In genomic region chr14:35078082-35078481, GRCh38 we compare ENCODE assay signal across 1 cellular context.
TF ChIP-seq lines count a peak whose summit lies in the region.

No MANE protein-coding gene starts in this region.

TF ChIP-seq in HepG2, 621 proteins besides CTCF, POLR2A, EP300 and RAD21 (continued from another document and continues in another):
- TF ChIP-seq LRRFIP1 (CRISPR knock-in tag; conservative IDR thresholded peaks at IDR 0.05) = no peak
- peak; percentile 52; the same call in 1 of the 2 replicates for TF ChIP-seq AHDC1 (CRISPR knock-in tag; IDR thresholded peaks at IDR 0.05; ENCODE audit: borderline replicate concordance)
- 0 out of 2 replicates have a peak, but pooled peaks have one; percentile 64 for TF ChIP-seq ZNF761 (CRISPR knock-in tag; conservative IDR thresholded peaks at IDR 0.05)
- TF ChIP-seq, protein P1, sequence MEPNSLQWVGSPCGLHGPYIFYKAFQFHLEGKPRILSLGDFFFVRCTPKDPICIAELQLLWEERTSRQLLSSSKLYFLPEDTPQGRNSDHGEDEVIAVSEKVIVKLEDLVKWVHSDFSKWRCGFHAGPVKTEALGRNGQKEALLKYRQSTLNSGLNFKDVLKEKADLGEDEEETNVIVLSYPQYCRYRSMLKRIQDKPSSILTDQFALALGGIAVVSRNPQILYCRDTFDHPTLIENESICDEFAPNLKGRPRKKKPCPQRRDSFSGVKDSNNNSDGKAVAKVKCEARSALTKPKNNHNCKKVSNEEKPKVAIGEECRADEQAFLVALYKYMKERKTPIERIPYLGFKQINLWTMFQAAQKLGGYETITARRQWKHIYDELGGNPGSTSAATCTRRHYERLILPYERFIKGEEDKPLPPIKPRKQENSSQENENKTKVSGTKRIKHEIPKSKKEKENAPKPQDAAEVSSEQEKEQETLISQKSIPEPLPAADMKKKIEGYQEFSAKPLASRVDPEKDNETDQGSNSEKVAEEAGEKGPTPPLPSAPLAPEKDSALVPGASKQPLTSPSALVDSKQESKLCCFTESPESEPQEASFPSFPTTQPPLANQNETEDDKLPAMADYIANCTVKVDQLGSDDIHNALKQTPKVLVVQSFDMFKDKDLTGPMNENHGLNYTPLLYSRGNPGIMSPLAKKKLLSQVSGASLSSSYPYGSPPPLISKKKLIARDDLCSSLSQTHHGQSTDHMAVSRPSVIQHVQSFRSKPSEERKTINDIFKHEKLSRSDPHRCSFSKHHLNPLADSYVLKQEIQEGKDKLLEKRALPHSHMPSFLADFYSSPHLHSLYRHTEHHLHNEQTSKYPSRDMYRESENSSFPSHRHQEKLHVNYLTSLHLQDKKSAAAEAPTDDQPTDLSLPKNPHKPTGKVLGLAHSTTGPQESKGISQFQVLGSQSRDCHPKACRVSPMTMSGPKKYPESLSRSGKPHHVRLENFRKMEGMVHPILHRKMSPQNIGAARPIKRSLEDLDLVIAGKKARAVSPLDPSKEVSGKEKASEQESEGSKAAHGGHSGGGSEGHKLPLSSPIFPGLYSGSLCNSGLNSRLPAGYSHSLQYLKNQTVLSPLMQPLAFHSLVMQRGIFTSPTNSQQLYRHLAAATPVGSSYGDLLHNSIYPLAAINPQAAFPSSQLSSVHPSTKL (CRISPR knock-in tag; IDR thresholded peaks at IDR 0.05) = peak; percentile 73
- TF ChIP-seq ZNF124 (CRISPR knock-in tag; IDR thresholded peaks at IDR 0.05) = no peak
- no peak for TF ChIP-seq KDM5B (CRISPR knock-in tag; IDR thresholded peaks at IDR 0.05; ENCODE audit: borderline replicate concordance)
- no peak for TF ChIP-seq SMARCE1 (IDR thresholded peaks at IDR 0.05; ENCODE audit: borderline replicate concordance)
- peak; percentile 27; the same call in 1 of the 2 replicates for TF ChIP-seq ZGPAT (CRISPR knock-in tag; IDR thresholded peaks at IDR 0.05)
- no peak for TF ChIP-seq PHF20 (CRISPR knock-in tag; IDR thresholded peaks at IDR 0.05)
- no peak for TF ChIP-seq MLLT10 (CRISPR knock-in tag; IDR thresholded peaks at IDR 0.05)
- no peak for TF ChIP-seq PCBP1 (IDR thresholded peaks at IDR 0.05; ENCODE audit: borderline replicate concordance, low read depth, low read length)
- TF ChIP-seq, protein P2, sequence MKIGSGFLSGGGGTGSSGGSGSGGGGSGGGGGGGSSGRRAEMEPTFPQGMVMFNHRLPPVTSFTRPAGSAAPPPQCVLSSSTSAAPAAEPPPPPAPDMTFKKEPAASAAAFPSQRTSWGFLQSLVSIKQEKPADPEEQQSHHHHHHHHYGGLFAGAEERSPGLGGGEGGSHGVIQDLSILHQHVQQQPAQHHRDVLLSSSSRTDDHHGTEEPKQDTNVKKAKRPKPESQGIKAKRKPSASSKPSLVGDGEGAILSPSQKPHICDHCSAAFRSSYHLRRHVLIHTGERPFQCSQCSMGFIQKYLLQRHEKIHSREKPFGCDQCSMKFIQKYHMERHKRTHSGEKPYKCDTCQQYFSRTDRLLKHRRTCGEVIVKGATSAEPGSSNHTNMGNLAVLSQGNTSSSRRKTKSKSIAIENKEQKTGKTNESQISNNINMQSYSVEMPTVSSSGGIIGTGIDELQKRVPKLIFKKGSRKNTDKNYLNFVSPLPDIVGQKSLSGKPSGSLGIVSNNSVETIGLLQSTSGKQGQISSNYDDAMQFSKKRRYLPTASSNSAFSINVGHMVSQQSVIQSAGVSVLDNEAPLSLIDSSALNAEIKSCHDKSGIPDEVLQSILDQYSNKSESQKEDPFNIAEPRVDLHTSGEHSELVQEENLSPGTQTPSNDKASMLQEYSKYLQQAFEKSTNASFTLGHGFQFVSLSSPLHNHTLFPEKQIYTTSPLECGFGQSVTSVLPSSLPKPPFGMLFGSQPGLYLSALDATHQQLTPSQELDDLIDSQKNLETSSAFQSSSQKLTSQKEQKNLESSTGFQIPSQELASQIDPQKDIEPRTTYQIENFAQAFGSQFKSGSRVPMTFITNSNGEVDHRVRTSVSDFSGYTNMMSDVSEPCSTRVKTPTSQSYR (CRISPR knock-in tag; IDR thresholded peaks at IDR 0.05; ENCODE audit: borderline replicate concordance) = peak; percentile 77
- TF ChIP-seq, protein P3, sequence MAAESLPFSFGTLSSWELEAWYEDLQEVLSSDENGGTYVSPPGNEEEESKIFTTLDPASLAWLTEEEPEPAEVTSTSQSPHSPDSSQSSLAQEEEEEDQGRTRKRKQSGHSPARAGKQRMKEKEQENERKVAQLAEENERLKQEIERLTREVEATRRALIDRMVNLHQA (CRISPR knock-in tag; IDR thresholded peaks at IDR 0.05) = no peak
- TF ChIP-seq FOXA3 (CRISPR knock-in tag; IDR thresholded peaks at IDR 0.05) = 0 out of 2 replicates have a peak, but pooled peaks have one; percentile 18
- 0 out of 2 replicates have a peak, but pooled peaks have one; percentile 46 for TF ChIP-seq KDM1A (CRISPR knock-in tag; IDR thresholded peaks at IDR 0.05)
- TF ChIP-seq TBX3 (IDR thresholded peaks at IDR 0.05; ENCODE audit: borderline replicate concordance) = no peak
- no peak for TF ChIP-seq NCOA2 (CRISPR knock-in tag; IDR thresholded peaks at IDR 0.05)
- 0 out of 2 replicates have a peak, but pooled peaks have one; percentile 31 for TF ChIP-seq ZSCAN25 (CRISPR knock-in tag; IDR thresholded peaks at IDR 0.05)
- TF ChIP-seq HOXA3 (CRISPR knock-in tag; IDR thresholded peaks at IDR 0.05) = peak; percentile 61
- no peak for TF ChIP-seq ZNF567 (CRISPR knock-in tag; IDR thresholded peaks at IDR 0.05; ENCODE audit: borderline replicate concordance)
- no peak for TF ChIP-seq MZF1 (CRISPR knock-in tag; IDR thresholded peaks at IDR 0.05; ENCODE audit: borderline replicate concordance)
- peak; percentile 50; the same call in 1 of the 2 replicates for TF ChIP-seq RCOR2 (CRISPR knock-in tag; IDR thresholded peaks at IDR 0.05)
- peak; percentile 82; the same call in 1 of the 2 replicates for TF ChIP-seq ZNF614 (CRISPR knock-in tag; IDR thresholded peaks at IDR 0.05; ENCODE audit: borderline replicate concordance)
- TF ChIP-seq ZNF557 (CRISPR knock-in tag; IDR thresholded peaks at IDR 0.05) = peak; percentile 69; the same call in 1 of the 2 replicates
- TF ChIP-seq HNRNPK (IDR thresholded peaks at IDR 0.05; ENCODE audit: low read depth, low read length, poor library complexity, severe bottlenecking) = no peak
- no peak for TF ChIP-seq EHMT2 (IDR thresholded peaks at IDR 0.05; ENCODE audit: borderline replicate concordance, low read depth, low read length)
- no peak for TF ChIP-seq ZNF782 (CRISPR knock-in tag; IDR thresholded peaks at IDR 0.05; ENCODE audit: borderline replicate concordance)
- TF ChIP-seq MED1 (CRISPR knock-in tag; IDR thresholded peaks at IDR 0.05) = peak; percentile 56
- TF ChIP-seq MEF2D (CRISPR knock-in tag; IDR thresholded peaks at IDR 0.05) = 0 out of 2 replicates have a peak, but pooled peaks have one; percentile 43
- TF ChIP-seq, protein P4, sequence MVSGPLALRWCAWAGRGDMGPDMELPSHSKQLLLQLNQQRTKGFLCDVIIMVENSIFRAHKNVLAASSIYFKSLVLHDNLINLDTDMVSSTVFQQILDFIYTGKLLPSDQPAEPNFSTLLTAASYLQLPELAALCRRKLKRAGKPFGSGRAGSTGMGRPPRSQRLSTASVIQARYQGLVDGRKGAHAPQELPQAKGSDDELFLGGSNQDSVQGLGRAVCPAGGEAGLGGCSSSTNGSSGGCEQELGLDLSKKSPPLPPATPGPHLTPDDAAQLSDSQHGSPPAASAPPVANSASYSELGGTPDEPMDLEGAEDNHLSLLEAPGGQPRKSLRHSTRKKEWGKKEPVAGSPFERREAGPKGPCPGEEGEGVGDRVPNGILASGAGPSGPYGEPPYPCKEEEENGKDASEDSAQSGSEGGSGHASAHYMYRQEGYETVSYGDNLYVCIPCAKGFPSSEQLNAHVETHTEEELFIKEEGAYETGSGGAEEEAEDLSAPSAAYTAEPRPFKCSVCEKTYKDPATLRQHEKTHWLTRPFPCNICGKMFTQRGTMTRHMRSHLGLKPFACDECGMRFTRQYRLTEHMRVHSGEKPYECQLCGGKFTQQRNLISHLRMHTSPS (CRISPR knock-in tag; IDR thresholded peaks at IDR 0.05; ENCODE audit: low read depth) = peak; percentile 71
- TF ChIP-seq GATA4 (IDR thresholded peaks at IDR 0.05; ENCODE audit: borderline replicate concordance, low read depth) = peak; percentile 63; the same call in 1 of the 2 replicates
- TF ChIP-seq PREB (CRISPR knock-in tag; IDR thresholded peaks at IDR 0.05) = no peak
- TF ChIP-seq ZMYM4 (CRISPR knock-in tag; IDR thresholded peaks at IDR 0.05) = peak; percentile 86
- no peak for TF ChIP-seq SOX6 (IDR thresholded peaks at IDR 0.05)
- TF ChIP-seq SOX6 (CRISPR knock-in tag; IDR thresholded peaks at IDR 0.05) = peak; percentile 27; the same call in 1 of the 2 replicates
- TF ChIP-seq ZNF280B (CRISPR knock-in tag; IDR thresholded peaks at IDR 0.05; ENCODE audit: borderline replicate concordance) = no peak
- TF ChIP-seq PPARG (CRISPR knock-in tag; conservative IDR thresholded peaks at IDR 0.05) = peak; percentile 60; the same call in 1 of the 2 replicates
